8 cellular contexts compared by ENCODE assay signal in the genomic region with DNA sequence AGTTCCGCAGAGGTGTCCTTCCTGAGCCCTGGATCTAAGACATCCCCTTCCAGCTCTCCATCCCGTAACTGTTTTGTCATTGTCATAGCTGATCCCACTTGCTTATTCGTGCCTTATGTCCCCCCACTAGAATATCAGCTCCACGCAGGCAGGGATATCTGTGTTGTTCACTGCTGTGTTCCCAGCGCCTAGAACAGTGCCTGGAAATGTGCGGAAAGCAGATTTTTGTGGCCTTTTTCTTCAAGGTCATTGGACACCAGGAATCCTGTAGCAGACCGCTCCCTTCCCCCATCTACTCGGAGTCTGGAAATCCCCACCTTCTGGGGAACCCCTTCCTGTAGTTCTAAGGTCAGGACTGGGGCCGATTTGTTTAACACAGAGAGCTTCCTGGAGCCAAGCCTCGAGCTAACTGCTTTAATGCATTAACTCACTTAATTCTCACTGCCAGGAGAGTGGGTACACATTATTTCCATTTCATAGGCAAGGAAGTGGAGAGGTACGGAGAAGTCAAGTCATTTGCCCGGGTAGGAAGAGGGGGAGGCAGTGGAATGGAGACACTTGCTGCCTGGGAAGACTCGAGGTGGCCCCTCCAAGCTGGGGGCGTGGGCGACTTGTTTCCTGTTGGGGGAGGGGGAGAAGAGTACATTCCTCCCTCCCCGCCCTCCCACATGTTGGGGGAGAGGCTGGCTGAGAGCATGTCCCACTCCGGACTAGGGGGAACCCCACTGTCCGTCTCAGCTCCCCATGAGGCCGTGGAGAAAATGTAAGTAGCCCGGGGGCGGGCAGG. TPM values are rescaled to one million over a fixed set of nuclear protein-coding genes. Genes with fewer than 3 reads are reported as not detected.
DNase-seq lines count a peak whose midpoint lies in the region; ATAC-seq and TF ChIP-seq lines count a peak whose summit lies in the region.

No MANE protein-coding gene starts in this region.

- no peak overlapping the region for H3K27ac ChIP-seq in endodermal cell (ENCODE audit: low read depth, low read length)
- H3K27ac ChIP-seq in neutrophil: peak overlapping the region; percentile 95
- peak overlapping the region; percentile 71 to 95 (median 90) for H3K27ac ChIP-seq in tibial nerve

- POLR2A ChIA-PET in activated CD4-positive, alpha-beta T cell treated with anti-CD3 and anti-CD28 coated beads, Interleukin-2, amount 10 ng/mL, durations not matched to agents 7 days and 5 days (lab: Charles Lee): interaction anchor here (0.6 to 1.7 kb wide), 3 partner anchors 26 to 1577 kb away, joined by 3 to 7 read pairs (median 4); no protein-coding TSS in a partner anchor

- no peaks in the 10 kb centered on the region for H3K27me3 Mint-ChIP-seq in activated CD4-positive, alpha-beta T cell treated with anti-CD3 and anti-CD28 coated beads, Interleukin-2, amount 10 ng/mL, durations not matched to agents 7 days and 5 days
- H3K27me3 Mint-ChIP-seq in endodermal cell (ENCODE audit: insufficient read depth): peaks cover 26% of the 10 kb centered on the region

- peak; percentile 52 for DNase-seq in activated CD4-positive, alpha-beta T cell treated with anti-CD3 and anti-CD28 coated beads, Interleukin-2, amount 10 ng/mL, durations not matched to agents 7 days and 5 days
- DNase-seq in endodermal cell: peak; percentile 93
- DNase-seq in tibial nerve (ENCODE audit: low spot score in 2 of 2): no peak
- no peak for DNase-seq in LoVo (ENCODE audit: low spot score)

- peak overlapping the region; percentile 85 for H3K27ac Mint-ChIP-seq in activated CD4-positive, alpha-beta T cell treated with anti-CD3 and anti-CD28 coated beads, Interleukin-2, amount 10 ng/mL, durations not matched to agents 7 days and 5 days
- peak overlapping the region; percentile 91 for H3K27ac Mint-ChIP-seq in endodermal cell

- TF ChIP-seq CTCF in endodermal cell (conservative IDR thresholded peaks at IDR 0.05): no peak
- TF ChIP-seq CTCF in neutrophil (IDR thresholded peaks at IDR 0.05): no peak
- TF ChIP-seq CTCF in tibial nerve (IDR thresholded peaks at IDR 0.05): no peak

- peaks cover 9% of the 10 kb centered on the region for H3K4me1 ChIP-seq in endodermal cell (ENCODE audit: control insufficient read depth, insufficient read depth, low read length)
- H3K4me1 ChIP-seq in neutrophil (ENCODE audit: control insufficient read depth in 1 of 2, insufficient read depth in 1 of 2, low read depth in 1 of 2, low read length in 1 of 2): peaks cover 57 to 58% of the 10 kb centered on the region in 2 experiments
- peaks cover 0 to 56% (median 35%) of the 10 kb centered on the region in 4 donors for H3K4me1 ChIP-seq in tibial nerve

- 47 to 69% methylated on average over 11 to 17 of the region's 21 CpGs for whole genome bisulfite sequencing in endodermal cell (ENCODE audit: insufficient coverage in 1 of 2, insufficient read length in 1 of 2), 2 experiments
- WGBS in tibial nerve, 2 donors: 37 to 38% methylated on average over 21 of the region's 21 CpGs

- H3K27me3 ChIP-seq in endodermal cell (ENCODE audit: control insufficient read depth, insufficient read depth, low read length, poor library complexity, severe bottlenecking) (peaks cover 6% of the 10 kb centered on the region), neutrophil (peaks cover 4% of the 10 kb centered on the region), tibial nerve (no peaks in the 10 kb centered on the region)

- TF ChIP-seq POLR2A in tibial nerve (IDR thresholded peaks at IDR 0.05): no peak

- H3K9ac ChIP-seq in endodermal cell (ENCODE audit: extremely low read depth, low read length, poor library complexity, severe bottlenecking): peak overlapping the region; percentile 66

- H3K36me3 ChIP-seq in endodermal cell (ENCODE audit: control insufficient read depth, insufficient read depth, low read length) (no peaks in the 10 kb centered on the region), neutrophil (no peaks in the 10 kb centered on the region), tibial nerve (no peaks in the 10 kb centered on the region)

- CTCF ChIA-PET in activated CD4-positive, alpha-beta T cell treated with anti-CD3 and anti-CD28 coated beads, Interleukin-2, amount 10 ng/mL, durations not matched to agents 7 days and 5 days (lab: Charles Lee): interaction anchor here (0.6 to 8.8 kb wide), 15 partner anchors 8 to 260 kb away, joined by 3 to 73 read pairs (median 4); partner anchors contain the start of gene PHETA1

- TF ChIP-seq EP300 in tibial nerve (IDR thresholded peaks at IDR 0.05): no peak

- ATAC-seq in GM18502 (IDR thresholded peaks at IDR 0.05; ENCODE audit: poor library complexity, unreplicated experiment) (peak; percentile 3), HG03521 (IDR thresholded peaks at IDR 0.05; ENCODE audit: unreplicated experiment) (peak; percentile 3), GM18519 (IDR thresholded peaks at IDR 0.05; ENCODE audit: low FRiP score, unreplicated experiment) (no peak)

- H3K9me3 Mint-ChIP-seq in activated CD4-positive, alpha-beta T cell treated with anti-CD3 and anti-CD28 coated beads, Interleukin-2, amount 10 ng/mL, durations not matched to agents 7 days and 5 days: no peaks in the 10 kb centered on the region
- H3K9me3 Mint-ChIP-seq in endodermal cell: no peaks in the 10 kb centered on the region

- H3K36me3 Mint-ChIP-seq in activated CD4-positive, alpha-beta T cell treated with anti-CD3 and anti-CD28 coated beads, Interleukin-2, amount 10 ng/mL, durations not matched to agents 7 days and 5 days (ENCODE audit: low read depth): peaks cover 15% of the 10 kb centered on the region
- H3K36me3 Mint-ChIP-seq in endodermal cell (ENCODE audit: low read depth): no peaks in the 10 kb centered on the region

- H3K4me3 ChIP-seq in endodermal cell (ENCODE audit: low read length) (peak overlapping the region; percentile 69), neutrophil (ENCODE audit: low read depth in 1 of 2, low read length in 1 of 2) (peak overlapping the region; percentile 85 to 96), tibial nerve (peak overlapping the region; percentile 55 to 98 (median 76))

- peaks cover 55% of the 10 kb centered on the region for H3K4me1 Mint-ChIP-seq in activated CD4-positive, alpha-beta T cell treated with anti-CD3 and anti-CD28 coated beads, Interleukin-2, amount 10 ng/mL, durations not matched to agents 7 days and 5 days
- peaks cover 21% of the 10 kb centered on the region for H3K4me1 Mint-ChIP-seq in endodermal cell

- peak overlapping the region; percentile 75 for H3K4me3 Mint-ChIP-seq in activated CD4-positive, alpha-beta T cell treated with anti-CD3 and anti-CD28 coated beads, Interleukin-2, amount 10 ng/mL, durations not matched to agents 7 days and 5 days
- peak overlapping the region; percentile 59 for H3K4me3 Mint-ChIP-seq in endodermal cell

- no peaks in the 10 kb centered on the region for H3K9me3 ChIP-seq in endodermal cell (ENCODE audit: control insufficient read depth, low read length)
- no peaks in the 10 kb centered on the region for H3K9me3 ChIP-seq in neutrophil
- no peaks in the 10 kb centered on the region for H3K9me3 ChIP-seq in tibial nerve

RNA-seq across cellular contexts. Expression of gene SH2B3, which starts 1.2 kb away (rescaled TPM):
- total RNA-seq in activated CD4-positive, alpha-beta T cell treated with anti-CD3 and anti-CD28 coated beads, Interleukin-2, amount 10 ng/mL, durations not matched to agents 7 days and 5 days: 10 to 100 TPM; 29.7 to 29.8 TPM
- 1 to 10 TPM; 6.8 to 6.9 TPM for total RNA-seq in endodermal cell
- polyA plus RNA-seq in endodermal cell (2013, experiment 1 of 2): 6.2 TPM
- polyA plus RNA-seq in endodermal cell (2013, experiment 2 of 2): 5.0 TPM
- total RNA-seq in tibial nerve: 10 to 100 TPM; 21.4 to 79.8 (median 36.3) TPM

RNA-seq across cellular contexts. Expression of gene PHETA1, which starts 35.7 kb away (rescaled TPM):
- total RNA-seq in activated CD4-positive, alpha-beta T cell treated with anti-CD3 and anti-CD28 coated beads, Interleukin-2, amount 10 ng/mL, durations not matched to agents 7 days and 5 days: under 1 TPM; 0.69 to 0.97 TPM
- total RNA-seq in endodermal cell: 10 to 100 TPM; 15.0 to 19.2 TPM
- 11.7 TPM for polyA plus RNA-seq in endodermal cell (2013, experiment 1 of 2)
- 11.6 TPM for polyA plus RNA-seq in endodermal cell (2013, experiment 2 of 2)
- 10 to 100 TPM; 12.7 to 26.6 (median 18.3) TPM for total RNA-seq in tibial nerve

Comparison
In these comparisons a context has a peak if more than half of its experiments do, and no peak if none do; other contexts are left out.
1. DNase-seq: peak in activated CD4-positive, alpha-beta T cell treated with anti-CD3 and anti-CD28 coated beads, Interleukin-2, amount 10 ng/mL, durations not matched to agents 7 days and 5 days (single experiment) and endodermal cell (single experiment); none in tibial nerve (0 of 2) and LoVo (single experiment).
2. RNA of gene PHETA1, which starts 35.7 kb away (total RNA-seq): 12.7 to 26.6 TPM in tibial nerve and 15.0 to 19.2 TPM in endodermal cell; 0.69 to 0.97 TPM in activated CD4-positive, alpha-beta T cell treated with anti-CD3 and anti-CD28 coated beads, Interleukin-2, amount 10 ng/mL, durations not matched to agents 7 days and 5 days; every median in the first group is over 4 times any median in the second.
3. Peak in every context shown above with its lines, with median percentiles within 50 percentile points of each other: H3K4me3 ChIP-seq.